In the genomic region with DNA sequence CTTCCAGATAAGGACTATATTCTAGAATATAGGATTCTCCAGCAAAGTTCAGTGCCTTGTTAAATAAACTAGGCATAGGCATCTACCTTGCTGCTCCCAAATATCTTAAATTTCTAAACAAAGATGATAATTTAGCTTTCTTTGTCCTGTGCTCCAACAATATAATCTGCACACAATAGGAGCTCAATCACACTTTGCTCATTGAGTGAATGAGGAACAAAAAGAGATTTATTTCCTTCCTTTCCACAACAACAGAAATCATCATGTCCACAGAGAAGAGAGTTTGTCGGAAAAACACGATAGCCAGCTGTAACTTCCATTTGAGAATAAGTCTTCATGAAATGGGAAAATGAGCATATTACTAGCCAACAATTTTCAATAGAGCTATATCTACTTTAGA, we compare ENCODE assay signal across 20 cellular contexts.
DNase-seq lines count a peak whose midpoint lies in the region; ATAC-seq and TF ChIP-seq lines count a peak whose summit lies in the region.
"Had no signal": no experiment of that assay in that cellular context is flagged by ENCODE, and none has a peak within 500 bp of the region (broad histone marks: within the 10 kb centered on the region; RNA-seq: fewer than 3 reads in every experiment).

No MANE protein-coding gene starts in this region.

- H3K4me1 ChIP-seq in left ventricle myocardium inferior (peaks cover 85% of the 10 kb centered on the region), psoas muscle (peaks cover 49% of the 10 kb centered on the region)

- peak overlapping the region; percentile 16 for H3K4me3 Mint-ChIP-seq in endothelial cell (ENCODE audit: unreplicated experiment)
- H3K4me3 Mint-ChIP-seq: CD4-positive, CD25-positive, alpha-beta regulatory T cell; GM23338; HFFc6; IgD-negative memory B cell had no signal

- H3K27me3 Mint-ChIP-seq in endothelial cell (ENCODE audit: unreplicated experiment) = no peaks in the 10 kb centered on the region
- H3K27me3 Mint-ChIP-seq: IgD-negative memory B cell had no signal

- H3K4me1 Mint-ChIP-seq in endothelial cell (ENCODE audit: unreplicated experiment) = peaks cover 57% of the 10 kb centered on the region
- H3K4me1 Mint-ChIP-seq: CD4-positive, CD25-positive, alpha-beta regulatory T cell had no signal

- no peak for DNase-seq in left ventricle myocardium inferior
- DNase-seq in Right ventricle myocardium superior = no peak
- no peak for DNase-seq in endothelial cell (ENCODE audit: low spot score)
- DNase-seq in psoas muscle = no peak
- DNase-seq in GM13976 (ENCODE audit: low spot score) = no peak
- no peak for DNase-seq in stimulated activated CD4-positive, alpha-beta T cell treated with anti-CD3 and anti-CD28 coated beads, Interleukin-4, amount 100 ng/mL, for 24 hours
- DNase-seq: CD4-positive, CD25-positive, alpha-beta regulatory T cell; HFFc6; NCI-H1048; NCI-H1694; NCI-H2029 treated with DMSO at 0.1 percent for 48 hours; NCI-H526 treated with DMSO at 0.1 percent for 48 hours; SHP77 treated with DMSO at 0.1 percent for 48 hours had no signal

- H3K36me3 ChIP-seq in left ventricle myocardium inferior (no peaks in the 10 kb centered on the region), psoas muscle (ENCODE audit: insufficient read depth in 1 of 2, low read depth in 1 of 2) (no peaks in the 10 kb centered on the region)
- H3K36me3 ChIP-seq: HAP-1 had no signal

- peak overlapping the region; percentile 54 for H3K27ac Mint-ChIP-seq in endothelial cell (ENCODE audit: unreplicated experiment)
- H3K27ac Mint-ChIP-seq: CD4-positive, CD25-positive, alpha-beta regulatory T cell; GM23338; HFFc6 had no signal

- H3K9me3 ChIP-seq in left ventricle myocardium inferior (replicated peaks) (no peaks in the 10 kb centered on the region), psoas muscle (no peaks in the 10 kb centered on the region)
- H3K9me3 ChIP-seq: HAP-1 had no signal

- H3K4me3 ChIP-seq in left ventricle myocardium inferior = no peak overlapping the region
- no peak overlapping the region for H3K4me3 ChIP-seq in psoas muscle
- H3K4me3 ChIP-seq: GM23338, HAP-1 had no signal

- ATAC-seq in Right ventricle myocardium superior (ENCODE audit: poor library complexity) (no peak), psoas muscle (no peak), GM21717 (IDR thresholded peaks at IDR 0.05; ENCODE audit: unreplicated experiment) (no peak), HG02678 (IDR thresholded peaks at IDR 0.05; ENCODE audit: unreplicated experiment) (no peak)
- ATAC-seq: GM23338, Panc1 had no signal

- in situ Hi-C loops in GM13976 (cut with MboI; ENCODE audit: low sequenced_read_pairs, unreplicated experiment) = no loop called here

- no peak for TF ChIP-seq CTCF in left ventricle myocardium inferior (IDR thresholded peaks at IDR 0.05; ENCODE audit: borderline replicate concordance)
- no peak for TF ChIP-seq CTCF in endothelial cell (IDR thresholded peaks at IDR 0.05; ENCODE audit: unreplicated experiment)
- no peak for TF ChIP-seq CTCF in psoas muscle (IDR thresholded peaks at IDR 0.05)
- no peak for TF ChIP-seq CTCF in GM13976 (IDR thresholded peaks at IDR 0.05; ENCODE audit: borderline replicate concordance, control extremely low read depth, extremely low read depth, insufficient read depth, missing control alignments)

- H3K27ac ChIP-seq in left ventricle myocardium inferior (replicated peaks) (peak overlapping the region; percentile 53), psoas muscle (peak overlapping the region; percentile 17)
- H3K27ac ChIP-seq: RWPE1 had no signal

- WGBS in psoas muscle, 3 donors = 61 to 77% (median 63%) methylated on average over 2 of the region's 2 CpGs

- no peaks in the 10 kb centered on the region for H3K9me3 Mint-ChIP-seq in endothelial cell (ENCODE audit: unreplicated experiment)
- H3K9me3 Mint-ChIP-seq: GM23338, HFFc6 had no signal

- intact Hi-C loops in left ventricle myocardium inferior (cut with micrococcal nuclease) = no loop called here
- intact Hi-C loops in Right ventricle myocardium superior (cut with DNase I) = no loop called here
- intact Hi-C loops in psoas muscle (cut with DNase I) = no loop called here

- H3K36me3 Mint-ChIP-seq in endothelial cell (ENCODE audit: low read depth, unreplicated experiment) = no peaks in the 10 kb centered on the region
- H3K36me3 Mint-ChIP-seq: CD4-positive, CD25-positive, alpha-beta regulatory T cell had no signal

- no peaks in the 10 kb centered on the region for H3K27me3 ChIP-seq in left ventricle myocardium inferior (ENCODE audit: low read depth)
- no peaks in the 10 kb centered on the region for H3K27me3 ChIP-seq in psoas muscle (ENCODE audit: insufficient read depth in 3 of 3, low read length in 2 of 3)
